1 cellular context compared by ENCODE assay signal in genomic region chr5:134345476-134345875, GRCh38. TPM values are rescaled to one million over a fixed set of nuclear protein-coding genes. Genes with fewer than 3 reads are reported as not detected.
"Had no signal": no experiment of that assay in that cellular context is flagged by ENCODE, and none has a peak within 500 bp of the region (broad histone marks: within the 10 kb centered on the region; RNA-seq: fewer than 3 reads in every experiment).

No MANE protein-coding gene starts in this region.

RNA-seq across cellular contexts. Expression of gene CDKL3, which starts 21.5 kb away (rescaled TPM):
- total RNA-seq: ascending aorta had no signal
